Comparison of ENCODE assay signal across 8 cellular contexts in the genomic region with DNA sequence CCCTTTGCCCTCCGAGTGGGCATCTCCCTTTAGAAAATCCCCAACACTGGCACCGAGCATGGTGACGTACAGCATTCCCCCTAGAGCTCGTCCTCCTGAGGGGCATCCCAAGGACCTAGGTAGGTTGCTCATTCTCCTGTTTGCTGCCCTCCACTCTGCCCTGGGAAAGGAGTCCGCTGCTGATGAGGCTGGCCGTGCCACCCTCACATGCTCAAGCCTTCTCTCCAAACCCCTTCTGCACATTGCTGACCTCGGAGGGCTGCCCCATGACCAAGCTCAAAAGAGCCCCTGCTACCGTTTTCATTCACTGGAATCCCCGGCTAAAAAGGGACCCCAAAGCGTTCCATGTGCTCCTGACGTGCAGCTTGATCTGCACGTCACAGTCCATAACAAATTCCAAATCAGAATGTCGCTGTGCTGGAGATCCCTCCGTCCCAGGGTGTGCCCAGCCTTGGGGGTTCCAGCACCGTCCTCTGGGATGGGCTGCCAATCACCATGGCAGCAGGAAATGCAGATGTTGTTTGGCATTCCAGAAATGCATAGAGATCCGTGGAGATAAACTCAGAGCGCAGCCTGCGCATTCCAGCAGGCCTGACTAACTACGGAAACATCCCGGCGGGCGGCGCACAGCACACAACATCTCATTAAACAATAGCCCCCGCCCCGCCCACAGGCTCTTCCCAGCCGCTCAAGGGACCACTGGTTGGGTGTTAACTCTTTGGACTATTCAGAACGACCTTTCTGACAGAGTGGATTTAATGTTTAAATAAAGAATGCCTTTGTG. TPM values are rescaled to one million over a fixed set of nuclear protein-coding genes. Genes with fewer than 3 reads are reported as not detected.
DNase-seq lines count a peak whose midpoint lies in the region; ATAC-seq and TF ChIP-seq lines count a peak whose summit lies in the region.

No MANE protein-coding gene starts in this region.

- peak; percentile 87 for DNase-seq in AG04450 (ENCODE audit: low read depth, low spot score)
- peak; percentile 97 for DNase-seq in LHCN-M2 (ENCODE audit: low read depth)
- DNase-seq in lung microvascular endothelial cell (ENCODE audit: low read depth in 2 of 2), result peak; percentile 96 to 97
- DNase-seq in NCI-H524 treated with DMSO at 0.1 percent for 48 hours (lab: John Stamatoyannopoulos, UW), result no peak
- no peak for DNase-seq in hypothalamus (lab: John Stamatoyannopoulos, UW)
- DNase-seq in activated CD4-positive, alpha-beta T cell treated with anti-CD3 and anti-CD28 coated beads, Interleukin-2, amount 10 ng/mL, durations not matched to agents 7 days and 5 days, result no peak

- H3K27ac Mint-ChIP-seq in activated CD4-positive, alpha-beta T cell treated with anti-CD3 and anti-CD28 coated beads, Interleukin-2, amount 10 ng/mL, durations not matched to agents 7 days and 5 days, result no peak overlapping the region

- TF ChIP-seq CTCF in AG04450 (IDR thresholded peaks at IDR 0.05; ENCODE audit: low read depth, low read length), result no peak

- no peak for ATAC-seq in HG02970 (IDR thresholded peaks at IDR 0.05; ENCODE audit: low FRiP score, unreplicated experiment)

- no peaks in the 10 kb centered on the region for H3K9me3 Mint-ChIP-seq in activated CD4-positive, alpha-beta T cell treated with anti-CD3 and anti-CD28 coated beads, Interleukin-2, amount 10 ng/mL, durations not matched to agents 7 days and 5 days

- CTCF ChIA-PET in AG04450 (lab: Charles Lee), result no interaction called here
- CTCF ChIA-PET in activated CD4-positive, alpha-beta T cell treated with anti-CD3 and anti-CD28 coated beads, Interleukin-2, amount 10 ng/mL, durations not matched to agents 7 days and 5 days (lab: Charles Lee), result interaction anchor here (0.8 to 1.4 kb wide), 2 partner anchors 11 to 12 kb away, joined by 3 read pairs; no protein-coding TSS in a partner anchor

- H3K4me1 ChIP-seq in ectodermal cell (ENCODE audit: control insufficient read depth, insufficient read depth, low read length), result peaks cover 43% of the 10 kb centered on the region

- H3K4me1 Mint-ChIP-seq in activated CD4-positive, alpha-beta T cell treated with anti-CD3 and anti-CD28 coated beads, Interleukin-2, amount 10 ng/mL, durations not matched to agents 7 days and 5 days, result peaks cover 8% of the 10 kb centered on the region

- H3K36me3 Mint-ChIP-seq in activated CD4-positive, alpha-beta T cell treated with anti-CD3 and anti-CD28 coated beads, Interleukin-2, amount 10 ng/mL, durations not matched to agents 7 days and 5 days (ENCODE audit: low read depth), result peaks cover 3% of the 10 kb centered on the region

- H3K4me3 Mint-ChIP-seq in activated CD4-positive, alpha-beta T cell treated with anti-CD3 and anti-CD28 coated beads, Interleukin-2, amount 10 ng/mL, durations not matched to agents 7 days and 5 days, result no peak overlapping the region

- H3K9me3 ChIP-seq in AG04450 (ENCODE audit: control insufficient read depth, insufficient read depth, low read length) (no peaks in the 10 kb centered on the region; the same call in 1 of the 2 replicates), ectodermal cell (ENCODE audit: control insufficient read depth, low read length) (no peaks in the 10 kb centered on the region)

- 23 to 25% methylated on average over 27 of the region's 27 CpGs for WGBS in ectodermal cell, 2 experiments

- POLR2A ChIA-PET in AG04450 (lab: Yijun Ruan, JAX), result interaction anchor here (0.7 to 2.1 kb wide), 5 partner anchors 10 to 27 kb away, joined by 3 to 10 read pairs (median 6); a partner anchor contains a TSS
- POLR2A ChIA-PET in activated CD4-positive, alpha-beta T cell treated with anti-CD3 and anti-CD28 coated beads, Interleukin-2, amount 10 ng/mL, durations not matched to agents 7 days and 5 days (lab: Charles Lee), result no interaction called here

- H3K27ac ChIP-seq in AG04450 (ENCODE audit: low read depth, low read length) (peak overlapping the region; percentile 95), ectodermal cell (ENCODE audit: insufficient read depth, low read depth, low read length, poor library complexity, severe bottlenecking) (peak overlapping the region; percentile 92)

- no peaks in the 10 kb centered on the region for H3K27me3 ChIP-seq in AG04450 (ENCODE audit: control insufficient read depth, insufficient read depth, low read length)
- H3K27me3 ChIP-seq in ectodermal cell (ENCODE audit: control insufficient read depth, insufficient read depth, low read length, poor library complexity, severe bottlenecking), result no peaks in the 10 kb centered on the region

- H3K27me3 Mint-ChIP-seq in activated CD4-positive, alpha-beta T cell treated with anti-CD3 and anti-CD28 coated beads, Interleukin-2, amount 10 ng/mL, durations not matched to agents 7 days and 5 days, result no peaks in the 10 kb centered on the region

- no peaks in the 10 kb centered on the region for H3K36me3 ChIP-seq in ectodermal cell (ENCODE audit: control insufficient read depth, insufficient read depth, low read length)

- H3K4me3 ChIP-seq in AG04450 (ENCODE audit: low read depth, low read length) (peak overlapping the region; percentile 7; the same call in 1 of the 2 replicates), ectodermal cell (ENCODE audit: insufficient read depth, low read depth, low read length) (no peak overlapping the region)

RNA-seq across cellular contexts. Expression of a gene that starts 26.3 kb away (rescaled TPM):
- polyA plus RNA-seq in AG04450 (2011; rRNA removed), result 1.3 and 1.6 TPM in 2 replicates
- 0.43 and 0.46 TPM in 2 replicates for polyA minus RNA-seq in AG04450 (2011; rRNA and poly(A)+ RNA removed)
- total RNA-seq in LHCN-M2 (2014; rRNA removed), result 11.3 and 14.0 TPM in 2 replicates
- polyA plus RNA-seq in LHCN-M2 (2012), result 9.0 TPM
- 7.1 TPM for polyA plus RNA-seq in ectodermal cell (2013, experiment 1 of 4)
- polyA plus RNA-seq in ectodermal cell (2013, experiment 2 of 4), result 8.1 TPM
- 8.6 TPM for polyA plus RNA-seq in ectodermal cell (2013, experiment 3 of 4)
- polyA plus RNA-seq in ectodermal cell (2013, experiment 4 of 4), result 7.7 TPM
- total RNA-seq in lung microvascular endothelial cell, result 3.5 and 4.4 TPM in 2 replicates
- total RNA-seq in activated CD4-positive, alpha-beta T cell treated with anti-CD3 and anti-CD28 coated beads, Interleukin-2, amount 10 ng/mL, durations not matched to agents 7 days and 5 days, result 1 to 10 TPM; 5.3 to 7.3 TPM

RNA-seq across cellular contexts. Expression of a gene that starts 26.3 kb away (rescaled TPM):
- polyA plus RNA-seq in AG04450 (2011; rRNA removed), result 9.5 and 13.1 TPM in 2 replicates
- polyA minus RNA-seq in AG04450 (2011; rRNA and poly(A)+ RNA removed), result 18.6 and 21.3 TPM in 2 replicates
- total RNA-seq in LHCN-M2 (2014; rRNA removed) (13.3 and 14.9 TPM in 2 replicates), lung microvascular endothelial cell (17.7 and 25.8 TPM in 2 replicates)
- 19.1 TPM for polyA plus RNA-seq in LHCN-M2 (2012)
- polyA plus RNA-seq in ectodermal cell (2013, experiment 1 of 4), result 14.6 TPM
- 17.3 TPM for polyA plus RNA-seq in ectodermal cell (2013, experiment 2 of 4)
- polyA plus RNA-seq in ectodermal cell (2013, experiment 3 of 4), result 12.7 TPM
- 14.2 TPM for polyA plus RNA-seq in ectodermal cell (2013, experiment 4 of 4)
- total RNA-seq in activated CD4-positive, alpha-beta T cell treated with anti-CD3 and anti-CD28 coated beads, Interleukin-2, amount 10 ng/mL, durations not matched to agents 7 days and 5 days, result 10 to 100 TPM; 21.4 to 21.5 TPM

Comparison
In these comparisons a context has a peak if more than half of its experiments do, and no peak if none do; other contexts are left out.
1. DNase-seq: peak in AG04450 (single experiment), LHCN-M2 (single experiment) and lung microvascular endothelial cell (2 of 2); none in NCI-H524 treated with DMSO at 0.1 percent for 48 hours (single experiment), hypothalamus (0 of 51) and activated CD4-positive, alpha-beta T cell treated with anti-CD3 and anti-CD28 coated beads, Interleukin-2, amount 10 ng/mL, durations not matched to agents 7 days and 5 days (single experiment).